10 cellular contexts compared by ENCODE assay signal in genomic region chr12:127455347-127456265, GRCh38.
DNase-seq lines count a peak whose midpoint lies in the region; ATAC-seq, FAIRE-seq and TF ChIP-seq lines count a peak whose summit lies in the region.
"Had no signal": no experiment of that assay in that cellular context is flagged by ENCODE, and none has a peak within 500 bp of the region (broad histone marks: within the 10 kb centered on the region; RNA-seq: fewer than 3 reads in every experiment).

No MANE protein-coding gene starts in this region.

- H3K9me3 ChIP-seq in astrocyte (ENCODE audit: insufficient read depth, low read depth, low read length) (no peaks in the 10 kb centered on the region), iPS-20b (ENCODE audit: insufficient read depth, low read depth, low read length) (no peaks in the 10 kb centered on the region), thoracic aorta (no peaks in the 10 kb centered on the region)

- peak overlapping the region; percentile 56 for H2AFZ ChIP-seq in astrocyte (ENCODE audit: low read depth, low read length)

- no peaks in the 10 kb centered on the region for H3K4me1 Mint-ChIP-seq in astrocyte (ENCODE audit: low read depth, unreplicated experiment)

- no peaks in the 10 kb centered on the region for H3K4me1 ChIP-seq in astrocyte (ENCODE audit: insufficient read depth, low read length)
- H3K4me1 ChIP-seq in iPS-20b (ENCODE audit: insufficient read depth, low read length) = no peaks in the 10 kb centered on the region; the same call in 1 of the 2 replicates
- H3K4me1 ChIP-seq in thoracic aorta (ENCODE audit: control insufficient read depth in 1 of 2, low read depth in 2 of 2) = peaks cover 6 to 27% of the 10 kb centered on the region in 2 donors
- H3K4me1 ChIP-seq: BLaER1 had no signal

- no peak overlapping the region for H3K27ac Mint-ChIP-seq in astrocyte (ENCODE audit: unreplicated experiment)
- H3K27ac Mint-ChIP-seq: activated CD4-positive, alpha-beta memory T cell treated with anti-CD3 and anti-CD28 coated beads for 36 hours had no signal

- no peak for TF ChIP-seq CTCF in astrocyte (IDR thresholded peaks at IDR 0.05; ENCODE audit: insufficient read depth, low read depth, low read length)
- TF ChIP-seq CTCF in thoracic aorta (IDR thresholded peaks at IDR 0.05) = no peak

- H3K4me3 ChIP-seq in astrocyte (ENCODE audit: insufficient read depth, low read depth, low read length) (peak overlapping the region; percentile 44), iPS-20b (ENCODE audit: low read length) (peak overlapping the region; percentile 63), thoracic aorta (peak overlapping the region; percentile 73)
- H3K4me3 ChIP-seq: BLaER1 had no signal

- peaks cover 25% of the 10 kb centered on the region for H3K9me3 Mint-ChIP-seq in astrocyte (ENCODE audit: unreplicated experiment)

- no peaks in the 10 kb centered on the region for H3K79me2 ChIP-seq in astrocyte (ENCODE audit: insufficient read depth, low read length)

- H3K4me2 ChIP-seq in astrocyte (ENCODE audit: low read length) = peak overlapping the region; percentile 82
- H3K4me2 ChIP-seq: BLaER1 had no signal

- no peaks in the 10 kb centered on the region for H3K36me3 Mint-ChIP-seq in astrocyte (ENCODE audit: low read depth, unreplicated experiment)
- H3K36me3 Mint-ChIP-seq: activated CD4-positive, alpha-beta memory T cell treated with anti-CD3 and anti-CD28 coated beads for 36 hours had no signal

- H3K36me3 ChIP-seq in astrocyte (ENCODE audit: insufficient read depth, low read length) = no peaks in the 10 kb centered on the region
- no peaks in the 10 kb centered on the region for H3K36me3 ChIP-seq in iPS-20b (ENCODE audit: insufficient read depth, low read depth, low read length)
- no peaks in the 10 kb centered on the region for H3K36me3 ChIP-seq in thoracic aorta
- H3K36me3 ChIP-seq: BLaER1 had no signal

- H3K27me3 Mint-ChIP-seq in astrocyte (ENCODE audit: low read depth, unreplicated experiment) = no peaks in the 10 kb centered on the region

- no peak overlapping the region for H3K27ac ChIP-seq in astrocyte (ENCODE audit: low read depth, low read length)
- H3K27ac ChIP-seq in iPS-20b (ENCODE audit: low read length) = no peak overlapping the region
- H3K27ac ChIP-seq in thoracic aorta = no peak overlapping the region
- H3K27ac ChIP-seq: BLaER1 had no signal

- ATAC-seq in thoracic aorta (ENCODE audit: insufficient number of reproducible peaks, low FRiP score, low read depth) = no peak
- no peak for ATAC-seq in HG03342 (IDR thresholded peaks at IDR 0.05; ENCODE audit: unreplicated experiment)

- DNase-seq in activated gamma-delta T cell (lab: John Stamatoyannopoulos, UW) = peak; percentile 13
- no peak for DNase-seq in activated gamma-delta T cell treated with Interleukin-2 at 50 U/mL for 16 hours
- peak; percentile 1 for DNase-seq in astrocyte (ENCODE audit: low read depth)
- DNase-seq in thoracic aorta (ENCODE audit: low spot score) = no peak
- no peak for DNase-seq in NCI-H2171 (lab: John Stamatoyannopoulos, UW)
- DNase-seq in SIG-M5 treated with dmso at 0.1 percent for 504 hours (lab: John Stamatoyannopoulos, UW; ENCODE audit: unreplicated experiment) = no peak
- DNase-seq: activated CD4-positive, alpha-beta memory T cell treated with anti-CD3 and anti-CD28 coated beads for 36 hours had no signal

- no peak overlapping the region for H3K4me3 Mint-ChIP-seq in astrocyte (ENCODE audit: unreplicated experiment)
- H3K4me3 Mint-ChIP-seq: activated CD4-positive, alpha-beta memory T cell treated with anti-CD3 and anti-CD28 coated beads for 36 hours had no signal

- H3K9ac ChIP-seq in astrocyte (ENCODE audit: low read length) (no peak overlapping the region), iPS-20b (ENCODE audit: low read depth, low read length) (no peak overlapping the region; the same call in 1 of the 2 replicates)
- H3K9ac ChIP-seq: BLaER1 had no signal

- H3K27me3 ChIP-seq in astrocyte (ENCODE audit: insufficient read depth, low read length) = peaks cover 11% of the 10 kb centered on the region
- peaks cover 58% of the 10 kb centered on the region for H3K27me3 ChIP-seq in iPS-20b (ENCODE audit: insufficient read depth, low read length)
- no peaks in the 10 kb centered on the region for H3K27me3 ChIP-seq in thoracic aorta (replicated peaks; ENCODE audit: insufficient read depth)
- H3K27me3 ChIP-seq: BLaER1 had no signal

- H4K20me1 ChIP-seq in astrocyte (ENCODE audit: insufficient read depth, low read length) = no peaks in the 10 kb centered on the region
- H4K20me1 ChIP-seq: BLaER1 had no signal

- no peak for FAIRE-seq in astrocyte (lab: Jason Lieb, UNC)

Comparison
In these comparisons a context has a peak if more than half of its experiments do, and no peak if none do; other contexts are left out.
1. DNase-seq: peak in activated gamma-delta T cell (single experiment) and astrocyte (single experiment); none in activated gamma-delta T cell treated with Interleukin-2 at 50 U/mL for 16 hours (single experiment), thoracic aorta (single experiment), NCI-H2171 (single experiment) and SIG-M5 treated with dmso at 0.1 percent for 504 hours (single experiment).
2. Peak in every context shown above with its lines, with median percentiles within 50 percentile points of each other: H3K4me3 ChIP-seq.